5 cellular contexts compared by ENCODE assay signal in the genomic region with DNA sequence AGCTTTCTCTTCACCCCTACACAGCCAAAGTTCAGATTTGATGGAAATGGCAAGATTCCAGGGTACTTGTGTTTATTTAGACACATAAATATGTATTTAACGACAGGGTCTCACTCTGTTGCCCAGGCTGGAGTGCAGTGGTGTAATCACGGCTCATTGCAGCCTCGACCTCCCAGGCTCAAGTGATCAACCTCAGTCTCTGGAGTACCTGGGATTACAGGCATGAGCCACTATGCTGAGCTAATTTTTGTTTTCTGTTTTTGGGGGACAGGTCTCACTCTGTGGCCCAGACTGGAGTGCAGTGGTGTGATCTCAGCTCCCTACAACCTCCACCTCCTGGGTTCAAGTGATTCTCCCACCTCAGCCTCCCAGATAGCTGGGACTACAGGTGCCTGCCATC. TPM values are rescaled to one million over a fixed set of nuclear protein-coding genes. Genes with fewer than 3 reads are reported as not detected.
"Had no signal": no experiment of that assay in that cellular context is flagged by ENCODE, and none has a peak within 500 bp of the region (broad histone marks: within the 10 kb centered on the region; RNA-seq: fewer than 3 reads in every experiment).

No MANE protein-coding gene starts in this region.

RNA-seq across cellular contexts. Expression of a gene that starts 2.0 kb away (rescaled TPM):
- total RNA-seq: astrocyte, left lobe of liver, lung, omental fat pad, right atrium auricular region had no signal
